ENCODE assay signal across 9 cellular contexts in genomic region chr16:57341441-57342303, GRCh38. TPM values are rescaled to one million over a fixed set of nuclear protein-coding genes. Genes with fewer than 3 reads are reported as not detected.
DNase-seq lines count a peak whose midpoint lies in the region; ATAC-seq, FAIRE-seq and TF ChIP-seq lines count a peak whose summit lies in the region.
"Had no signal": no experiment of that assay in that cellular context is flagged by ENCODE, and none has a peak within 500 bp of the region (broad histone marks: within the 10 kb centered on the region; RNA-seq: fewer than 3 reads in every experiment).

No MANE protein-coding gene starts in this region.

- H3K27ac ChIP-seq in astrocyte (ENCODE audit: low read depth, low read length) (no peak overlapping the region), left lung (peak overlapping the region; percentile 28 to 61), right atrium auricular region (no peak overlapping the region)
- H3K27ac ChIP-seq: adrenal gland had no signal

- H3K9ac ChIP-seq in astrocyte (ENCODE audit: low read length), result no peak overlapping the region

- no peak for FAIRE-seq in astrocyte (lab: Jason Lieb, UNC)
- no peak for FAIRE-seq in frontal cortex (lab: Jason Lieb, UNC)

- H3K27me3 Mint-ChIP-seq in astrocyte (ENCODE audit: low read depth, unreplicated experiment), result peaks cover 5% of the 10 kb centered on the region

- H3K36me3 Mint-ChIP-seq in astrocyte (ENCODE audit: low read depth, unreplicated experiment), result no peaks in the 10 kb centered on the region

- H3K4me1 ChIP-seq in astrocyte (ENCODE audit: insufficient read depth, low read length), result peaks cover 18% of the 10 kb centered on the region
- peaks cover 7 to 27% of the 10 kb centered on the region in 2 donors for H3K4me1 ChIP-seq in left lung
- peaks cover 0 to 3% of the 10 kb centered on the region in 2 donors for H3K4me1 ChIP-seq in right atrium auricular region
- H3K4me1 ChIP-seq: adrenal gland had no signal

- intact Hi-C loops in left lung (cut with DNase I), result no loop called here

- DNase-seq in AG20443 (ENCODE audit: low spot score) (peak; percentile 91), HS-5 (ENCODE audit: low read depth) (peak; percentile 76), astrocyte (ENCODE audit: low read depth) (peak; percentile 95), left lung (no peak), frontal cortex (ENCODE audit: low spot score in 2 of 2) (no peak), right atrium auricular region (ENCODE audit: low spot score) (no peak)
- DNase-seq in effector CD4-positive, alpha-beta T cell, result no peak

- H3K27ac Mint-ChIP-seq in astrocyte (ENCODE audit: unreplicated experiment), result peak overlapping the region; percentile 16

- ATAC-seq in left lung (peak; percentile 83), GM18498 (IDR thresholded peaks at IDR 0.05; ENCODE audit: unreplicated experiment) (no peak)

- H3K27me3 ChIP-seq in astrocyte (ENCODE audit: insufficient read depth, low read length) (peaks cover 13% of the 10 kb centered on the region), left lung (no peaks in the 10 kb centered on the region), right atrium auricular region (no peaks in the 10 kb centered on the region)

- H3K9me3 ChIP-seq in astrocyte (ENCODE audit: insufficient read depth, low read depth, low read length) (no peaks in the 10 kb centered on the region), left lung (no peaks in the 10 kb centered on the region), right atrium auricular region (peaks cover 0 to 6% of the 10 kb centered on the region in 2 donors)
- H3K9me3 ChIP-seq: adrenal gland had no signal

- no peak overlapping the region for H3K4me3 ChIP-seq in astrocyte (ENCODE audit: insufficient read depth, low read depth, low read length)
- no peak overlapping the region for H3K4me3 ChIP-seq in left lung
- no peak overlapping the region for H3K4me3 ChIP-seq in right atrium auricular region
- H3K4me3 ChIP-seq: adrenal gland had no signal

- H2AFZ ChIP-seq in astrocyte (ENCODE audit: low read depth, low read length), result no peak overlapping the region

- H3K9me3 Mint-ChIP-seq in astrocyte (ENCODE audit: unreplicated experiment), result peaks cover 10% of the 10 kb centered on the region

- H3K4me1 Mint-ChIP-seq in astrocyte (ENCODE audit: low read depth, unreplicated experiment), result peaks cover 27% of the 10 kb centered on the region

- H3K4me2 ChIP-seq in astrocyte (ENCODE audit: low read length), result peak overlapping the region; percentile 32

- no peaks in the 10 kb centered on the region for H3K79me2 ChIP-seq in astrocyte (ENCODE audit: insufficient read depth, low read length)

- H3K36me3 ChIP-seq in astrocyte (ENCODE audit: insufficient read depth, low read length) (no peaks in the 10 kb centered on the region), left lung (no peaks in the 10 kb centered on the region), right atrium auricular region (no peaks in the 10 kb centered on the region)
- H3K36me3 ChIP-seq: adrenal gland had no signal

- no peak overlapping the region for H3K4me3 Mint-ChIP-seq in astrocyte (ENCODE audit: unreplicated experiment)

- TF ChIP-seq CTCF in astrocyte (IDR thresholded peaks at IDR 0.05; ENCODE audit: insufficient read depth, low read depth, low read length) (no peak), left lung (IDR thresholded peaks at IDR 0.05) (no peak), right atrium auricular region (IDR thresholded peaks at IDR 0.05) (no peak)

- no peaks in the 10 kb centered on the region for H4K20me1 ChIP-seq in astrocyte (ENCODE audit: insufficient read depth, low read length)

RNA-seq across cellular contexts. Expression of gene CCL22, which starts 16.9 kb away (rescaled TPM):
- total RNA-seq in astrocyte (not detected in 2 replicates), left lung (1 to 10 TPM; 1.6 to 2.4 TPM), frontal cortex (not detected), right atrium auricular region (under 1 TPM in 1 of 2 donors, not detected in 1; 0.08 TPM)

RNA-seq across cellular contexts. Expression of gene CX3CL1, which starts 30.6 kb away (rescaled TPM):
- total RNA-seq in astrocyte, result 9.6 and 12.1 TPM in 2 replicates
- total RNA-seq in left lung, result 10 to 100 TPM; 20.3 to 27.8 TPM
- total RNA-seq in frontal cortex, result 4.9 TPM
- 10 to 100 TPM; 17.1 to 17.8 TPM for total RNA-seq in right atrium auricular region

RNA-seq across cellular contexts. Expression of gene PLLP, which starts 57.2 kb away (rescaled TPM):
- total RNA-seq in astrocyte, result 0.14 and 0.93 TPM in 2 replicates
- total RNA-seq in left lung, result 10 to 100 TPM; 50.6 to 70.6 TPM
- total RNA-seq in frontal cortex, result 1.6 TPM
- total RNA-seq in right atrium auricular region, result 10 to 100 TPM; 14.4 to 22.4 TPM

Comparison
In these comparisons a context has a peak if more than half of its experiments do, and no peak if none do; other contexts are left out.
1. DNase-seq: peak in AG20443 (single experiment), HS-5 (single experiment) and astrocyte (single experiment); none in left lung (0 of 2), frontal cortex (0 of 2), right atrium auricular region (single experiment) and effector CD4-positive, alpha-beta T cell (single experiment).
2. H3K27ac ChIP-seq: peak in left lung (2 of 2); none in astrocyte (single experiment) and right atrium auricular region (0 of 2).